In genomic region chr6:115842338-115842737, GRCh38 we compare ENCODE assay signal across 33 cellular contexts.
"Had no signal": no experiment of that assay in that cellular context is flagged by ENCODE, and none has a peak within 500 bp of the region (broad histone marks: within the 10 kb centered on the region; RNA-seq: fewer than 3 reads in every experiment).

No MANE protein-coding gene starts in this region.

- DNase-seq: activated effector memory CD4-positive, alpha-beta T cell treated with anti-CD3 and anti-CD28 coated beads, Interleukin-2, amount 50 U/mL, for 16 hours; activated effector memory CD4-positive, alpha-beta T cell treated with Interleukin-2 at 50 U/mL for 16 hours; activated gamma-delta T cell; activated gamma-delta T cell treated with Interleukin-2 at 50 U/mL for 16 hours; activated naive CD4-positive, alpha-beta T cell; activated naive CD4-positive, alpha-beta T cell treated with anti-CD3 and anti-CD28 coated beads for 36 hours; activated naive CD4-positive, alpha-beta T cell treated with anti-CD3 and anti-CD28 coated beads, Interleukin-2, amount 10 ng/mL, durations not matched to agents 7 days and 5 days; activated naive CD4-positive, alpha-beta T cell treated with anti-CD3 and anti-CD28 coated beads, Interleukin-2, amount 50 U/mL, for 16 hours; activated naive CD4-positive, alpha-beta T cell treated with Interleukin-2 at 50 U/mL for 16 hours; activated naive CD8-positive, alpha-beta T cell treated with anti-CD3 and anti-CD28 coated beads for 36 hours; activated naive CD8-positive, alpha-beta T cell treated with anti-CD3 and anti-CD28 coated beads, Interleukin-2, amount 10 ng/mL, durations not matched to agents 7 days and 5 days; activated naive CD8-positive, alpha-beta T cell treated with anti-CD3 and anti-CD28 coated beads, Interleukin-2, amount 50 U/mL, for 24 hours; activated T-cell treated with anti-CD3 and anti-CD28 coated beads, Interleukin-2, amount 50 U/mL, for 24 hours; activated T-cell treated with anti-CD3 and anti-CD28 coated beads, Interleukin-2, amount 50 U/mL, for 4 hours; activated T-cell treated with anti-CD3 and anti-CD28 coated beads, Interleukin-2, amount 50 U/mL, for 48 hours; activated T-cell treated with anti-CD3 and anti-CD28 coated beads, Interleukin-2, amount 50 U/mL, for 72 hours; adrenal gland; amniotic stem cell; amygdala; anterior cingulate cortex; aorta; body of pancreas; brain microvascular endothelial cell; caudate nucleus; central memory CD4-positive, alpha-beta T cell; cerebellar nuclear complex had no signal

- H3K9me3 ChIP-seq: adrenal gland, ascending aorta, body of pancreas, breast epithelium had no signal

- H3K4me3 ChIP-seq: adrenal gland, ascending aorta, body of pancreas, breast epithelium, cardiac muscle cell had no signal

- H3K27me3 ChIP-seq: adrenal gland, ascending aorta, body of pancreas, brain microvascular endothelial cell, breast epithelium, cardiac muscle cell had no signal

- FAIRE-seq: astrocyte, bronchial epithelial cell had no signal

- H3K4me1 ChIP-seq: adrenal gland, ascending aorta, body of pancreas, breast epithelium had no signal

- H3K36me3 ChIP-seq: adrenal gland, ascending aorta, brain microvascular endothelial cell, breast epithelium, cardiac muscle cell had no signal

- H3K27ac ChIP-seq: adrenal gland, ascending aorta, body of pancreas, brain microvascular endothelial cell, breast epithelium, cardiac muscle cell had no signal

- ATAC-seq: activated naive CD4-positive, alpha-beta T cell treated with anti-CD3 and anti-CD28 coated beads, Interleukin-2, amount 50 U/mL, for 72 hours; activated naive CD8-positive, alpha-beta T cell treated with anti-CD3 and anti-CD28 coated beads, Interleukin-2, amount 50 U/mL, for 24 hours; activated T-cell treated with anti-CD3 and anti-CD28 coated beads, Interleukin-2, amount 50 U/mL, for 4 hours; activated T-cell treated with anti-CD3 and anti-CD28 coated beads, Interleukin-2, amount 50 U/mL, for 72 hours; activated T-helper 17 cell treated with anti-CD3 and anti-CD28 coated beads, Interleukin-2, amount 50 U/mL, for 72 hours; body of pancreas had no signal
